Comparison of ENCODE assay signal across 17 cellular contexts in genomic region chr10:130430852-130431704, GRCh38.
"Had no signal": no experiment of that assay in that cellular context is flagged by ENCODE, and none has a peak within 500 bp of the region (broad histone marks: within the 10 kb centered on the region; RNA-seq: fewer than 3 reads in every experiment).

No MANE protein-coding gene starts in this region.

- H3K27ac ChIP-seq: colonic mucosa, foreskin keratinocyte, hepatocyte, neutrophil, stomach, upper lobe of right lung had no signal

- H3K4me3 Mint-ChIP-seq: naive thymus-derived CD4-positive, alpha-beta T cell had no signal

- H3K36me3 ChIP-seq: colonic mucosa, neutrophil, stomach, upper lobe of right lung had no signal

- H3K27ac Mint-ChIP-seq: naive thymus-derived CD4-positive, alpha-beta T cell had no signal

- ATAC-seq: foreskin keratinocyte; left colon; left ventricle myocardium superior; naive thymus-derived CD4-positive, alpha-beta T cell; upper lobe of right lung had no signal

- H3K4me1 Mint-ChIP-seq: naive thymus-derived CD4-positive, alpha-beta T cell had no signal

- DNase-seq: caudate nucleus; colonic mucosa; effector CD4-positive, alpha-beta T cell; foreskin keratinocyte; left colon; left ventricle myocardium superior; mesendoderm; naive thymus-derived CD4-positive, alpha-beta T cell; posterior cingulate gyrus; small intestine; stimulated activated CD4-positive, alpha-beta T cell treated with anti-CD3 and anti-CD28 coated beads, Interleukin-12 subunit alpha, Interleukin-12 subunit beta, amount 100 ng/mL, for 4 hours; stimulated activated naive CD4-positive, alpha-beta T cell; stomach; substantia nigra; upper lobe of right lung had no signal

- H3K4me3 ChIP-seq: colonic mucosa, hepatocyte, stomach, upper lobe of right lung had no signal

- H3K4me1 ChIP-seq: colonic mucosa, foreskin keratinocyte, stomach, upper lobe of right lung had no signal

- H3K9me3 ChIP-seq: colonic mucosa, neutrophil, upper lobe of right lung had no signal

- H3K27me3 ChIP-seq: colonic mucosa, foreskin keratinocyte, hepatocyte, neutrophil, stomach, upper lobe of right lung had no signal
